Comparison of ENCODE assay signal across 21 cellular contexts in the genomic region with DNA sequence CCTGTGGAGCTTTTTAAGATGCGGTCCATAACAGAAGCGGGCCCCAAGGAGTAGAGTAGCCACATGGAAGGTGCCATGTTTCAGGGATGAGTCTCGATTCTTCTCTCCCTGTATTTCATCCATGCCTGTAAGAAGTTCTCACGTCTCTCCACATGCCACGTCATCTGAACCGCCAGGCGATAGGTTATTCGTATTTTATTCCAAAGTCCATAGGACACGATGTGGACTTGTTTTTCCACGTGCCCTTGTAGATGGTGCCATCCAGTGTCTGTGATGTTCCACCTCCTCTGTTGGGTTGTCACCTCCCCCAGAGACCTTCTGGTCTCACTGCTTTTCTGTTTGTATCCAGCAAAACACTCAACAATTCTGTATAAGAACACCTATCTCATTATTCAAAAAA. TPM values are rescaled to one million over a fixed set of nuclear protein-coding genes. Genes with fewer than 3 reads are reported as not detected.
DNase-seq lines count a peak whose midpoint lies in the region; ATAC-seq, FAIRE-seq and TF ChIP-seq lines count a peak whose summit lies in the region.
"Had no signal": no experiment of that assay in that cellular context is flagged by ENCODE, and none has a peak within 500 bp of the region (broad histone marks: within the 10 kb centered on the region; RNA-seq: fewer than 3 reads in every experiment).

No MANE protein-coding gene starts in this region.

- peaks cover 32% of the 10 kb centered on the region for H3K36me3 Mint-ChIP-seq in endodermal cell (ENCODE audit: low read depth)
- H3K36me3 Mint-ChIP-seq in activated T-helper 1 cell treated with anti-CD3 and anti-CD28 coated beads, Interleukin-12 subunit alpha, Interleukin-12 subunit beta, Interleukin-2, Interleukin-4 antibody, amounts not matched to agents 30 ng/mL and 10 ng/mL and 1 ng/mL, durations not matched to agents 14 hours and 24 hours and 36 hours (ENCODE audit: low read depth) = peaks cover 15% of the 10 kb centered on the region

- DNase-seq in HCT116 (ENCODE audit: low read depth, low spot score) = no peak
- DNase-seq in endodermal cell = peak; percentile 34
- no peak for DNase-seq in HepG2 (ENCODE audit: low spot score)
- DNase-seq in small intestine = peak; percentile 33
- no peak for DNase-seq in activated T-helper 1 cell treated with anti-CD3 and anti-CD28 coated beads, Interleukin-12 subunit alpha, Interleukin-12 subunit beta, Interleukin-2, Interleukin-4 antibody, amounts not matched to agents 30 ng/mL and 10 ng/mL and 1 ng/mL, durations not matched to agents 14 hours and 24 hours and 36 hours (ENCODE audit: low spot score)
- DNase-seq in NCI-H1105 (lab: John Stamatoyannopoulos, UW) = no peak
- DNase-seq in NCI-H345 treated with DMSO at 0.1 percent for 48 hours (lab: John Stamatoyannopoulos, UW; ENCODE audit: unreplicated experiment) = no peak
- DNase-seq: ACHN; BE2C; C1 segment of cervical spinal cord; CD4-positive, CD25-positive, alpha-beta regulatory T cell; CD8-positive, alpha-beta memory T cell; COR-L47; DMS 273 treated with DMSO at 0.1 percent for 48 hours; DMS53; DND-41; EL; GOT3; H7 had no signal

- intact Hi-C loops in HCT116 (cut with micrococcal nuclease) = no loop called here
- intact Hi-C loops in HepG2 (cut with micrococcal nuclease; ENCODE audit: unreplicated experiment) = loop anchor here (5.0 kb wide), 1 partner anchor 351 kb away; the partner anchor contains the start of gene CCDC28A
- intact Hi-C loops in activated T-helper 1 cell treated with anti-CD3 and anti-CD28 coated beads, Interleukin-12 subunit alpha, Interleukin-12 subunit beta, Interleukin-2, Interleukin-4 antibody, amounts not matched to agents 30 ng/mL and 10 ng/mL and 1 ng/mL, durations not matched to agents 14 hours and 24 hours and 36 hours (cut with micrococcal nuclease) = no loop called here

- H3K4me3 Mint-ChIP-seq in endodermal cell = no peak overlapping the region
- H3K4me3 Mint-ChIP-seq in activated T-helper 1 cell treated with anti-CD3 and anti-CD28 coated beads, Interleukin-12 subunit alpha, Interleukin-12 subunit beta, Interleukin-2, Interleukin-4 antibody, amounts not matched to agents 30 ng/mL and 10 ng/mL and 1 ng/mL, durations not matched to agents 14 hours and 24 hours and 36 hours = no peak overlapping the region
- H3K4me3 Mint-ChIP-seq: CD4-positive, CD25-positive, alpha-beta regulatory T cell; CD8-positive, alpha-beta memory T cell had no signal

- RAD21 ChIA-PET in HCT116 (lab: Charles Lee; ENCODE audit: low non-redundant PET in 1 of 2, low total read pairs in 2 of 2, uncharacterized antibody in 2 of 2, unreplicated experiment in 2 of 2) = no interaction called here

- H3K9me3 ChIP-seq in HCT116 (ENCODE audit: control insufficient read depth in 1 of 2, insufficient read depth in 1 of 2, low read depth in 1 of 2, low read length in 2 of 2) (no peaks in the 10 kb centered on the region), endodermal cell (ENCODE audit: control insufficient read depth, low read length) (no peaks in the 10 kb centered on the region), HepG2 (ENCODE audit: low read length) (no peaks in the 10 kb centered on the region), small intestine (ENCODE audit: control insufficient read depth, low read depth) (no peaks in the 10 kb centered on the region)
- H3K9me3 ChIP-seq: BE2C had no signal

- CTCF ChIA-PET in HCT116 (lab: Charles Lee) = no interaction called here
- CTCF ChIA-PET in HepG2 (lab: Yijun Ruan, JAX; ENCODE audit: low intra/inter-chr PET ratio, low total read pairs) = no interaction called here

- H3K27ac ChIP-seq in HCT116 (ENCODE audit: low read depth, low read length) (no peak overlapping the region), endodermal cell (ENCODE audit: low read depth, low read length) (no peak overlapping the region), HepG2 (ENCODE audit: extremely low read length, insufficient read depth, low read length) (no peak overlapping the region), small intestine (ENCODE audit: low read depth in 1 of 2, low read length in 1 of 2) (no peak overlapping the region)

- BruUV-seq in HCT116 (replicated peaks; lab: Mats Ljungman, UMichigan) = no TSS peak
- no TSS peak for BruUV-seq in HepG2 (replicated peaks; lab: Mats Ljungman, UMichigan)

- no peaks in the 10 kb centered on the region for H3K9me2 ChIP-seq in HCT116 (ENCODE audit: insufficient read depth)

- H3K27me3 ChIP-seq in HCT116 (ENCODE audit: insufficient read depth, low read length) (no peaks in the 10 kb centered on the region), endodermal cell (ENCODE audit: control insufficient read depth, insufficient read depth, low read length, poor library complexity, severe bottlenecking) (no peaks in the 10 kb centered on the region), HepG2 (ENCODE audit: control insufficient read depth in 1 of 2, insufficient read depth in 2 of 2, low read length in 2 of 2) (no peaks in the 10 kb centered on the region), small intestine (ENCODE audit: control insufficient read depth in 2 of 2, insufficient read depth in 2 of 2, low read length in 2 of 2) (no peaks in the 10 kb centered on the region)

- in situ Hi-C loops in HepG2 (cut with HindIII; ENCODE audit: extremely low pct_ligation_motif_present, low pct_unique_long_range_greater_than_20kb) = no loop called here

- 93 to 99% methylated on average over 10 of the region's 10 CpGs for WGBS in endodermal cell (ENCODE audit: insufficient coverage in 1 of 2, insufficient read length in 1 of 2), 2 experiments
- 96% methylated on average over 10 of the region's 10 CpGs for WGBS in HepG2 (ENCODE audit: low lambda C conversion rate)
- WGBS in small intestine, 3 donors = 82 to 93% (median 82%) methylated on average over 10 of the region's 10 CpGs

- H4K20me1 ChIP-seq in HCT116 (ENCODE audit: insufficient read depth) (no peaks in the 10 kb centered on the region), HepG2 (ENCODE audit: insufficient read depth, low read length) (no peaks in the 10 kb centered on the region)

- H3K36me3 ChIP-seq in HCT116 (ENCODE audit: control insufficient read depth in 1 of 2, insufficient read depth in 2 of 2, low read length in 2 of 2) = no peaks in the 10 kb centered on the region
- H3K36me3 ChIP-seq in endodermal cell (ENCODE audit: control insufficient read depth, insufficient read depth, low read length) = peaks cover 11% of the 10 kb centered on the region
- peaks cover 17 to 37% of the 10 kb centered on the region in 2 experiments for H3K36me3 ChIP-seq in HepG2 (replicated peaks in 1 of 2; ENCODE audit: control insufficient read depth in 1 of 2, insufficient read depth in 2 of 2, low read length in 2 of 2)
- H3K36me3 ChIP-seq in small intestine (ENCODE audit: control insufficient read depth in 2 of 2, insufficient read depth in 2 of 2, low read length in 2 of 2) = peaks cover 4 to 18% of the 10 kb centered on the region in 2 donors
- H3K36me3 ChIP-seq: BE2C had no signal

- no peak overlapping the region for H2AFZ ChIP-seq in HCT116 (ENCODE audit: low read depth, low read length, poor library complexity, severe bottlenecking)
- H2AFZ ChIP-seq in HepG2 (ENCODE audit: low read length) = no peak overlapping the region

- H3K9me3 Mint-ChIP-seq in endodermal cell = no peaks in the 10 kb centered on the region
- H3K9me3 Mint-ChIP-seq in activated T-helper 1 cell treated with anti-CD3 and anti-CD28 coated beads, Interleukin-12 subunit alpha, Interleukin-12 subunit beta, Interleukin-2, Interleukin-4 antibody, amounts not matched to agents 30 ng/mL and 10 ng/mL and 1 ng/mL, durations not matched to agents 14 hours and 24 hours and 36 hours = no peaks in the 10 kb centered on the region
- H3K9me3 Mint-ChIP-seq: CD8-positive, alpha-beta memory T cell had no signal

- POLR2A ChIA-PET in HCT116 (lab: Charles Lee) = no interaction called here
- POLR2A ChIA-PET in HepG2 (lab: Yijun Ruan, JAX) = no interaction called here

- H3K27me3 Mint-ChIP-seq in endodermal cell (ENCODE audit: insufficient read depth) = no peaks in the 10 kb centered on the region
- no peaks in the 10 kb centered on the region for H3K27me3 Mint-ChIP-seq in activated T-helper 1 cell treated with anti-CD3 and anti-CD28 coated beads, Interleukin-12 subunit alpha, Interleukin-12 subunit beta, Interleukin-2, Interleukin-4 antibody, amounts not matched to agents 30 ng/mL and 10 ng/mL and 1 ng/mL, durations not matched to agents 14 hours and 24 hours and 36 hours (ENCODE audit: insufficient read depth)

- peak; percentile 27; the same call in 1 of the 2 replicates for TF ChIP-seq RAD21 in HCT116 (IDR thresholded peaks at IDR 0.05; ENCODE audit: low read depth)
- TF ChIP-seq RAD21 in HepG2 (CRISPR knock-in tag; IDR thresholded peaks at IDR 0.05) = no peak

- H3K9ac ChIP-seq in HCT116 (ENCODE audit: low read length) (no peak overlapping the region), endodermal cell (ENCODE audit: extremely low read depth, low read length, poor library complexity, severe bottlenecking) (no peak overlapping the region), HepG2 (ENCODE audit: insufficient read depth, low read depth, low read length) (no peak overlapping the region)

- H3K27ac Mint-ChIP-seq in endodermal cell = no peak overlapping the region
- H3K27ac Mint-ChIP-seq in activated T-helper 1 cell treated with anti-CD3 and anti-CD28 coated beads, Interleukin-12 subunit alpha, Interleukin-12 subunit beta, Interleukin-2, Interleukin-4 antibody, amounts not matched to agents 30 ng/mL and 10 ng/mL and 1 ng/mL, durations not matched to agents 14 hours and 24 hours and 36 hours = no peak overlapping the region

- H3K4me1 ChIP-seq in HCT116 (ENCODE audit: control insufficient read depth in 1 of 2, insufficient read depth in 2 of 2, low read length in 2 of 2) = no peaks in the 10 kb centered on the region
- H3K4me1 ChIP-seq in endodermal cell (ENCODE audit: control insufficient read depth, insufficient read depth, low read length) = peaks cover 8% of the 10 kb centered on the region
- H3K4me1 ChIP-seq in HepG2 (ENCODE audit: insufficient read depth, low read length) = peaks cover 36% of the 10 kb centered on the region
- H3K4me1 ChIP-seq in small intestine (ENCODE audit: control insufficient read depth in 2 of 2, insufficient read depth in 1 of 2, low read depth in 1 of 2, low read length in 1 of 2) = no peaks in the 10 kb centered on the region
- H3K4me1 ChIP-seq: BE2C had no signal

- TF ChIP-seq POLR2A in HCT116 (IDR thresholded peaks at IDR 0.05; ENCODE audit: borderline replicate concordance, extremely low read depth, insufficient read depth, insufficient read length) (no peak), HepG2 (IDR thresholded peaks at IDR 0.05; ENCODE audit: insufficient read depth in 1 of 2, low read depth in 2 of 2, low read length in 2 of 2) (no peak)

- peaks cover 11% of the 10 kb centered on the region for H3K4me1 Mint-ChIP-seq in endodermal cell
- H3K4me1 Mint-ChIP-seq in activated T-helper 1 cell treated with anti-CD3 and anti-CD28 coated beads, Interleukin-12 subunit alpha, Interleukin-12 subunit beta, Interleukin-2, Interleukin-4 antibody, amounts not matched to agents 30 ng/mL and 10 ng/mL and 1 ng/mL, durations not matched to agents 14 hours and 24 hours and 36 hours (ENCODE audit: low read depth) = peaks cover 7% of the 10 kb centered on the region

- no peak for TF ChIP-seq EP300 in HepG2 (IDR thresholded peaks at IDR 0.05; ENCODE audit: low read depth in 2 of 2, low read length in 2 of 2)
- TF ChIP-seq EP300 in HepG2 (CRISPR knock-in tag; IDR thresholded peaks at IDR 0.05; ENCODE audit: borderline replicate concordance) = no peak

- H3K79me2 ChIP-seq in HCT116 (ENCODE audit: insufficient read depth, low read length) (no peaks in the 10 kb centered on the region), HepG2 (ENCODE audit: insufficient read depth, low read length) (no peaks in the 10 kb centered on the region)

- H3K4me3 ChIP-seq in HCT116 (replicated peaks in 1 of 2; ENCODE audit: low read depth in 1 of 2, low read length in 2 of 2) (no peak overlapping the region), endodermal cell (ENCODE audit: low read length) (no peak overlapping the region), HepG2 (replicated peaks in 1 of 3; ENCODE audit: insufficient read depth in 1 of 3, low read depth in 2 of 3, low read length in 3 of 3) (no peak overlapping the region), small intestine (ENCODE audit: low read depth in 1 of 2, low read length in 2 of 2) (no peak overlapping the region)
- H3K4me3 ChIP-seq: GM12878 had no signal

- ATAC-seq in HCT116 (no peak), HepG2 (no peak)
- ATAC-seq: GM12878 had no signal

- no peak for FAIRE-seq in HepG2 (lab: Jason Lieb, UNC)
- FAIRE-seq in small intestine (lab: Jason Lieb, UNC) = no peak
- FAIRE-seq: GM12878 had no signal

- TF ChIP-seq CTCF in HCT116 (IDR thresholded peaks at IDR 0.05 in 2 of 3, conservative IDR thresholded peaks at IDR 0.05 in 1 of 3; ENCODE audit: borderline replicate concordance in 1 of 3, insufficient read depth in 1 of 3, low read depth in 2 of 3, low read length in 2 of 3) (no peak), endodermal cell (conservative IDR thresholded peaks at IDR 0.05) (no peak), HepG2 (CRISPR knock-in tag; IDR thresholded peaks at IDR 0.05) (no peak)

- H3K4me2 ChIP-seq in HCT116 (ENCODE audit: low read length) = no peak overlapping the region
- H3K4me2 ChIP-seq in HepG2 (ENCODE audit: low read depth, low read length) = no peak overlapping the region

RNA-seq across cellular contexts. Expression of gene HEBP2, which starts 17.6 kb away (rescaled TPM):
- 51.6 TPM for total RNA-seq in HCT116 (2021; ENCODE audit: unreplicated experiment)
- 20.8 and 23.1 TPM in 2 replicates for polyA plus RNA-seq in HCT116 (2012)
- total RNA-seq in endodermal cell = 10 to 100 TPM; 53.9 to 95.7 TPM
- 43.0 TPM for polyA plus RNA-seq in endodermal cell (2013, experiment 1 of 2)
- polyA plus RNA-seq in endodermal cell (2013, experiment 2 of 2) = 50.2 TPM
- 63.5 and 72.8 TPM in 2 replicates for total RNA-seq in HepG2 (2016; rRNA removed; fragmentation: Illumina TruSeq; extraction: Trizol)
- total RNA-seq in HepG2 (2016; cell fraction: cytosol; rRNA removed; fragmentation: Illumina TruSeq; extraction: Trizol; ENCODE audit: low read depth) = 166 and 170 TPM in 2 replicates
- total RNA-seq in HepG2 (2016; cell fraction: insoluble cytoplasmic fraction; rRNA removed; fragmentation: Illumina TruSeq; extraction: Trizol) = 59.3 and 73.4 TPM in 2 replicates
- total RNA-seq in HepG2 (2016; cell fraction: membrane; rRNA removed; fragmentation: Illumina TruSeq; extraction: Trizol) = 169 and 174 TPM in 2 replicates
- 26.7 and 33.2 TPM in 2 replicates for total RNA-seq in HepG2 (2016; cell fraction: nucleus; rRNA removed; fragmentation: Illumina TruSeq; extraction: Trizol)
- polyA plus RNA-seq in HepG2 (2011; rRNA removed) = 13.5 and 16.0 TPM in 2 replicates
- 10.7 and 20.4 TPM in 2 replicates for polyA plus RNA-seq in HepG2 (2011; cell fraction: cytosol; rRNA removed)
- 8.3 and 8.5 TPM in 2 replicates for polyA plus RNA-seq in HepG2 (2011; cell fraction: nucleus; rRNA removed)
- 22.1 and 42.4 TPM in 2 replicates for polyA plus RNA-seq in HepG2 (2012)
- 232 and 243 TPM in 2 replicates for polyA plus RNA-seq in HepG2 (2016; cell fraction: cytosol; fragmentation: Illumina TruSeq; extraction: Trizol; ENCODE audit: low read depth)
- 51.6 and 57.6 TPM in 2 replicates for polyA plus RNA-seq in HepG2 (2016; cell fraction: insoluble cytoplasmic fraction; fragmentation: Illumina TruSeq; extraction: Trizol; ENCODE audit: low read depth)
- polyA plus RNA-seq in HepG2 (2016; cell fraction: membrane; fragmentation: Illumina TruSeq; extraction: Trizol; ENCODE audit: low read depth) = 144 and 151 TPM in 2 replicates
- polyA plus RNA-seq in HepG2 (2016; cell fraction: nucleus; fragmentation: Illumina TruSeq; extraction: Trizol; ENCODE audit: insufficient read depth, low read depth) = 47.5 and 48.3 TPM in 2 replicates
- 0.23 and 2.4 TPM in 2 replicates for polyA minus RNA-seq in HepG2 (2011; rRNA and poly(A)+ RNA removed; ENCODE audit: low replicate concordance)
- 4.3 and 5.5 TPM in 2 replicates for polyA minus RNA-seq in HepG2 (2011; cell fraction: cytosol; rRNA and poly(A)+ RNA removed)
- 8.5 and 8.8 TPM in 2 replicates for polyA minus RNA-seq in HepG2 (2011; cell fraction: nucleus; rRNA and poly(A)+ RNA removed)
- polyA plus RNA-seq in small intestine = 10 to 100 TPM; 17.0 to 28.9 (median 19.9) TPM
- total RNA-seq in activated T-helper 1 cell treated with anti-CD3 and anti-CD28 coated beads, Interleukin-12 subunit alpha, Interleukin-12 subunit beta, Interleukin-2, Interleukin-4 antibody, amounts not matched to agents 30 ng/mL and 10 ng/mL and 1 ng/mL, durations not matched to agents 14 hours and 24 hours and 36 hours = 18.9 and 21.4 TPM in 2 replicates

RNA-seq across cellular contexts. Expression of gene SMIM28, which starts 43.9 kb away (rescaled TPM):
- not detected for total RNA-seq in HCT116 (2021; ENCODE audit: unreplicated experiment)
- polyA plus RNA-seq in HCT116 (2012) = not detected in 2 replicates
- under 1 TPM in 1 of 2 donors, not detected in 1; 0.33 TPM for total RNA-seq in endodermal cell
- polyA plus RNA-seq in endodermal cell (2013, experiment 1 of 2) = not detected
- not detected for polyA plus RNA-seq in endodermal cell (2013, experiment 2 of 2)
- not detected in 2 replicates for total RNA-seq in HepG2 (2016; rRNA removed; fragmentation: Illumina TruSeq; extraction: Trizol)
- total RNA-seq in HepG2 (2016; cell fraction: cytosol; rRNA removed; fragmentation: Illumina TruSeq; extraction: Trizol; ENCODE audit: low read depth) = not detected in 2 replicates
- total RNA-seq in HepG2 (2016; cell fraction: insoluble cytoplasmic fraction; rRNA removed; fragmentation: Illumina TruSeq; extraction: Trizol) = not detected in 2 replicates
- total RNA-seq in HepG2 (2016; cell fraction: membrane; rRNA removed; fragmentation: Illumina TruSeq; extraction: Trizol) = not detected in 2 replicates
- total RNA-seq in HepG2 (2016; cell fraction: nucleus; rRNA removed; fragmentation: Illumina TruSeq; extraction: Trizol) = not detected in 2 replicates
- not detected in 2 replicates for polyA plus RNA-seq in HepG2 (2011; rRNA removed)
- not detected in 2 replicates for polyA plus RNA-seq in HepG2 (2011; cell fraction: cytosol; rRNA removed)
- not detected in 2 replicates for polyA plus RNA-seq in HepG2 (2011; cell fraction: nucleus; rRNA removed)
- not detected in 2 replicates for polyA plus RNA-seq in HepG2 (2012)
- not detected in 2 replicates for polyA plus RNA-seq in HepG2 (2016; cell fraction: cytosol; fragmentation: Illumina TruSeq; extraction: Trizol; ENCODE audit: low read depth)
- polyA plus RNA-seq in HepG2 (2016; cell fraction: insoluble cytoplasmic fraction; fragmentation: Illumina TruSeq; extraction: Trizol; ENCODE audit: low read depth) = not detected in 2 replicates
- polyA plus RNA-seq in HepG2 (2016; cell fraction: membrane; fragmentation: Illumina TruSeq; extraction: Trizol; ENCODE audit: low read depth) = not detected in 2 replicates
- polyA plus RNA-seq in HepG2 (2016; cell fraction: nucleus; fragmentation: Illumina TruSeq; extraction: Trizol; ENCODE audit: insufficient read depth, low read depth) = not detected in 2 replicates
- polyA minus RNA-seq in HepG2 (2011; rRNA and poly(A)+ RNA removed; ENCODE audit: low replicate concordance) = not detected in 2 replicates
- polyA minus RNA-seq in HepG2 (2011; cell fraction: cytosol; rRNA and poly(A)+ RNA removed) = not detected in 2 replicates
- polyA minus RNA-seq in HepG2 (2011; cell fraction: nucleus; rRNA and poly(A)+ RNA removed) = not detected in 2 replicates
- polyA plus RNA-seq in small intestine = 1 to 10 TPM in 1 of 3 donors, not detected in 2; 2.3 TPM
- total RNA-seq in activated T-helper 1 cell treated with anti-CD3 and anti-CD28 coated beads, Interleukin-12 subunit alpha, Interleukin-12 subunit beta, Interleukin-2, Interleukin-4 antibody, amounts not matched to agents 30 ng/mL and 10 ng/mL and 1 ng/mL, durations not matched to agents 14 hours and 24 hours and 36 hours = not detected in 2 replicates
- total RNA-seq: CD4-positive, CD25-positive, alpha-beta regulatory T cell; CD8-positive, alpha-beta memory T cell; G401; GM12878 had no signal
- polyA plus RNA-seq: CD4-positive, CD25-positive, alpha-beta regulatory T cell; CD8-positive, alpha-beta memory T cell; GM12878 had no signal

Comparison
In these comparisons a context has a peak if more than half of its experiments do, and no peak if none do; other contexts are left out.
1. DNase-seq: peak in endodermal cell (single experiment) and small intestine (single experiment); none in HCT116 (single experiment), HepG2 (single experiment), activated T-helper 1 cell treated with anti-CD3 and anti-CD28 coated beads, Interleukin-12 subunit alpha, Interleukin-12 subunit beta, Interleukin-2, Interleukin-4 antibody, amounts not matched to agents 30 ng/mL and 10 ng/mL and 1 ng/mL, durations not matched to agents 14 hours and 24 hours and 36 hours (single experiment), NCI-H1105 (single experiment) and NCI-H345 treated with DMSO at 0.1 percent for 48 hours (single experiment).
2. Of the 20 proteins assayed by ChIP-seq in both HepG2 and HCT116: peak only in HepG2: ZBTB33; only in HCT116: RAD21; in both: none; in neither: 18.